Comparison of ENCODE assay signal across 1 cellular context in genomic region chr10:72695496-72695895, GRCh38.
TF ChIP-seq lines count a peak whose summit lies in the region.

No MANE protein-coding gene starts in this region.

TF ChIP-seq in GM23338, 12 proteins besides CTCF, POLR2A, EP300 and RAD21 (continued from another document):
- TF ChIP-seq JUNB (IDR thresholded peaks at IDR 0.05; ENCODE audit: unreplicated experiment) (no peak), REST (IDR thresholded peaks at IDR 0.05; ENCODE audit: unreplicated experiment) (no peak), EZH2 (IDR thresholded peaks at IDR 0.05; ENCODE audit: low read depth, unreplicated experiment) (no peak)
